ENCODE assay signal across 22 cellular contexts in genomic region chr3:49563040-49563578, GRCh38. TPM values are rescaled to one million over a fixed set of nuclear protein-coding genes. Genes with fewer than 3 reads are reported as not detected.
DNase-seq lines count a peak whose midpoint lies in the region; ATAC-seq and TF ChIP-seq lines count a peak whose summit lies in the region.
"Had no signal": no experiment of that assay in that cellular context is flagged by ENCODE, and none has a peak within 500 bp of the region (broad histone marks: within the 10 kb centered on the region; RNA-seq: fewer than 3 reads in every experiment).

No MANE protein-coding gene starts in this region.

- H3K4me1 ChIP-seq in foreskin keratinocyte (peaks cover 5% of the 10 kb centered on the region), testis (peaks cover 17% of the 10 kb centered on the region)
- H3K4me1 ChIP-seq: uterus had no signal

- intact Hi-C loops in testis (cut with DNase I; ENCODE audit: low total_unique reads) = no loop called here

- no peaks in the 10 kb centered on the region for H3K9me3 ChIP-seq in testis
- H3K9me3 ChIP-seq: uterus had no signal

- H3K4me3 ChIP-seq in GM12864 (ENCODE audit: low read depth, low read length) = no peak overlapping the region
- no peak overlapping the region for H3K4me3 ChIP-seq in LNCaP clone FGC (ENCODE audit: low read depth, low read length)
- H3K4me3 ChIP-seq in testis = no peak overlapping the region
- H3K4me3 ChIP-seq: uterus had no signal

- peaks cover 0 to 3% of the 10 kb centered on the region in 2 donors for H3K36me3 Mint-ChIP-seq in stimulated activated naive B cell treated with anti-CD40 and anti-IgM and Interleukin-4, amounts not matched to agents 10 μg/mL and 1 μg/mL and 100 μg/mL, for 72 hours
- H3K36me3 Mint-ChIP-seq: activated naive CD8-positive, alpha-beta T cell; IgD-negative memory B cell had no signal

- peak; percentile 11 for TF ChIP-seq CTCF in GM12864 (IDR thresholded peaks at IDR 0.05; ENCODE audit: low read depth, low read length, missing control alignments)
- TF ChIP-seq CTCF in LNCaP clone FGC (IDR thresholded peaks at IDR 0.05; ENCODE audit: control insufficient read depth, extremely low read depth, insufficient read depth) = no peak
- TF ChIP-seq CTCF in foreskin keratinocyte (conservative IDR thresholded peaks at IDR 0.05) = peak; percentile 13
- peak in 1 of 3 experiments; percentile 9 for TF ChIP-seq CTCF in testis (IDR thresholded peaks at IDR 0.05)

- H3K27ac ChIP-seq in foreskin keratinocyte = no peak overlapping the region
- no peak overlapping the region for H3K27ac ChIP-seq in testis
- H3K27ac ChIP-seq: uterus had no signal

- H3K9me3 Mint-ChIP-seq in stimulated activated naive B cell treated with anti-CD40 and anti-IgM and Interleukin-4, amounts not matched to agents 10 μg/mL and 1 μg/mL and 100 μg/mL, for 72 hours = peaks cover 1 to 5% of the 10 kb centered on the region in 2 donors
- H3K9me3 Mint-ChIP-seq: activated T-helper 2 cell treated with anti-CD3 and anti-CD28 coated beads, Interferon-gamma antibody, Interleukin-2, Interleukin-4, amounts not matched to agents 10 μg/mL and 5 μg/mL and 100 μg/mL, durations not matched to agents 14 hours and 24 hours and 36 hours had no signal

- H3K36me3 ChIP-seq in testis (ENCODE audit: low read depth, missing control alignments) = no peaks in the 10 kb centered on the region
- H3K36me3 ChIP-seq: uterus had no signal

- no peak for DNase-seq in GM12864 (ENCODE audit: low read depth)
- DNase-seq in LNCaP clone FGC (ENCODE audit: low read depth) = peak; percentile 54
- DNase-seq in foreskin keratinocyte = no peak
- DNase-seq in testis = peak; percentile 28
- no peak for DNase-seq in GDM1 (lab: John Stamatoyannopoulos, UW)
- no peak for DNase-seq in stimulated activated naive B cell treated with anti-CD40 and anti-IgM and Interleukin-4, amounts not matched to agents 10 μg/mL and 1 μg/mL and 100 μg/mL, for 72 hours
- DNase-seq: activated CD4-positive, alpha-beta memory T cell treated with anti-CD3 and anti-CD28 coated beads for 36 hours; activated CD8-positive, alpha-beta memory T cell treated with anti-CD3 and anti-CD28 coated beads, Interleukin-2, amount 50 U/mL, for 48 hours; DMS 273 treated with DMSO at 0.1 percent for 48 hours; HCEC 1CT; NCI-H2081 treated with DMSO at 0.1 percent for 48 hours; NCI-H510A; NK-92 treated with Interleukin-12 subunit alpha and Interleukin-12 subunit beta, amount 100 ng/mL, for 24 hours; SIG-M5; stimulated activated CD4-positive, alpha-beta T cell treated with anti-CD3 and anti-CD28 coated beads, Interleukin-1b, Interleukin-23, amount 100 ng/mL, for 48 hours; substantia nigra; SW 1271; uterus had no signal

- peaks cover 33 to 54% of the 10 kb centered on the region in 2 donors for H3K27me3 Mint-ChIP-seq in stimulated activated naive B cell treated with anti-CD40 and anti-IgM and Interleukin-4, amounts not matched to agents 10 μg/mL and 1 μg/mL and 100 μg/mL, for 72 hours
- H3K27me3 Mint-ChIP-seq: activated naive CD8-positive, alpha-beta T cell had no signal

- H3K4me1 Mint-ChIP-seq in stimulated activated naive B cell treated with anti-CD40 and anti-IgM and Interleukin-4, amounts not matched to agents 10 μg/mL and 1 μg/mL and 100 μg/mL, for 72 hours = no peaks in the 10 kb centered on the region
- H3K4me1 Mint-ChIP-seq: IgD-negative memory B cell had no signal

- no peak overlapping the region for H3K27ac Mint-ChIP-seq in stimulated activated naive B cell treated with anti-CD40 and anti-IgM and Interleukin-4, amounts not matched to agents 10 μg/mL and 1 μg/mL and 100 μg/mL, for 72 hours
- H3K27ac Mint-ChIP-seq: activated CD4-positive, alpha-beta memory T cell treated with anti-CD3 and anti-CD28 coated beads for 36 hours; activated naive CD8-positive, alpha-beta T cell; activated T-helper 2 cell treated with anti-CD3 and anti-CD28 coated beads, Interferon-gamma antibody, Interleukin-2, Interleukin-4, amounts not matched to agents 10 μg/mL and 5 μg/mL and 100 μg/mL, durations not matched to agents 14 hours and 24 hours and 36 hours; IgD-negative memory B cell had no signal

- H3K27me3 ChIP-seq in foreskin keratinocyte = peaks cover 32% of the 10 kb centered on the region
- H3K27me3 ChIP-seq in testis = no peaks in the 10 kb centered on the region
- H3K27me3 ChIP-seq: uterus had no signal

- H3K4me3 Mint-ChIP-seq in stimulated activated naive B cell treated with anti-CD40 and anti-IgM and Interleukin-4, amounts not matched to agents 10 μg/mL and 1 μg/mL and 100 μg/mL, for 72 hours = no peak overlapping the region
- H3K4me3 Mint-ChIP-seq: activated CD4-positive, alpha-beta memory T cell treated with anti-CD3 and anti-CD28 coated beads for 36 hours; activated naive CD8-positive, alpha-beta T cell; IgD-negative memory B cell had no signal

- no peak for TF ChIP-seq POLR2A in testis (IDR thresholded peaks at IDR 0.05)

- ATAC-seq in foreskin keratinocyte = no peak
- no peak for ATAC-seq in GM19035 (IDR thresholded peaks at IDR 0.05; ENCODE audit: unreplicated experiment)
- no peak for ATAC-seq in stimulated activated naive B cell treated with anti-CD40 and anti-IgM and Interleukin-4, amounts not matched to agents 10 μg/mL and 1 μg/mL and 100 μg/mL, for 72 hours (replicated peaks)

- 42 to 81% methylated on average over 4 of the region's 4 CpGs for WGBS in testis, 2 donors

RNA-seq across cellular contexts. Expression of gene BSN, which starts 8.8 kb away (rescaled TPM):
- total RNA-seq in foreskin keratinocyte = 0.07 TPM in 2 replicates
- polyA plus RNA-seq in foreskin keratinocyte = 0.02 and 0.03 TPM in 2 replicates
- 10 to 100 TPM; 18.9 to 25.3 TPM for total RNA-seq in testis
- polyA plus RNA-seq in testis (ENCODE audit: insufficient read depth, low read depth, low replicate concordance) = 9.9 TPM

Comparison
In these comparisons a context has a peak if more than half of its experiments do, and no peak if none do; other contexts are left out.
1. DNase-seq: peak in LNCaP clone FGC (single experiment) and testis (single experiment); none in GM12864 (single experiment), foreskin keratinocyte (0 of 2), GDM1 (single experiment) and stimulated activated naive B cell treated with anti-CD40 and anti-IgM and Interleukin-4, amounts not matched to agents 10 μg/mL and 1 μg/mL and 100 μg/mL, for 72 hours (single experiment).
2. RNA of gene BSN, which starts 8.8 kb away (total RNA-seq): 18.9 to 25.3 TPM in testis; 0.07 TPM in foreskin keratinocyte; every median in the first group is over 10 times any median in the second.